In the genomic region with DNA sequence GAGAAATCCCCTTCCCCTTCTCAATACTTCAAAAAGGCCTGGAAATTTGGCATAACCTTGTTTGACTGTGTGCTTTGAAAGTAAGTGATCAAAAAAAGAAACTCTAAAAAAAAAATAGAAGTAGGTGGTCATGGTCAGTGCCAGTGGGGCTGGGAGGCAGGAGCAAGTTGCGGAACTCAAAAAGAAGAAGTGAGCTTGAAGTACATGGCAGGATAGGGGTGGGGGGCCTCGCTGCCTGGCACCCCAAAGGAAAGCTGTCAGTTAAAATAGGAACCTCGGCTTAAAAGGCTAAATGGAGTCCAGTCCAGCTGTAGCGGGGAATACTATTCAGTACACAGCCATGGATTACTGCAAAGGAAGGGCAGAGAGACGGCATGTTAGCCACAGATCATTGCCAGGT, we compare ENCODE assay signal across 15 cellular contexts. TPM values are rescaled to one million over a fixed set of nuclear protein-coding genes. Genes with fewer than 3 reads are reported as not detected.
DNase-seq lines count a peak whose midpoint lies in the region; ATAC-seq and TF ChIP-seq lines count a peak whose summit lies in the region.
"Had no signal": no experiment of that assay in that cellular context is flagged by ENCODE, and none has a peak within 500 bp of the region (broad histone marks: within the 10 kb centered on the region; RNA-seq: fewer than 3 reads in every experiment).

No MANE protein-coding gene starts in this region.

- H3K9me3 Mint-ChIP-seq in activated CD4-positive, alpha-beta T cell treated with anti-CD3 and anti-CD28 coated beads, Interleukin-2, amount 10 ng/mL, durations not matched to agents 7 days and 5 days = no peaks in the 10 kb centered on the region
- H3K9me3 Mint-ChIP-seq in WTC11 = no peaks in the 10 kb centered on the region

- peak overlapping the region; percentile 80 for H3K27ac ChIP-seq in neutrophil
- H3K27ac ChIP-seq: VCaP had no signal

- peak; percentile 34 for ATAC-seq in HG03135 (IDR thresholded peaks at IDR 0.05; ENCODE audit: unreplicated experiment)
- ATAC-seq in WTC11 = no peak
- no peak for ATAC-seq in HG02973 (IDR thresholded peaks at IDR 0.05; ENCODE audit: unreplicated experiment)
- ATAC-seq in GM18858 (IDR thresholded peaks at IDR 0.05; ENCODE audit: unreplicated experiment) = no peak
- ATAC-seq: HCT116, left lobe of liver had no signal

- H3K4me3 ChIP-seq in neutrophil (ENCODE audit: low read depth in 1 of 2, low read length in 1 of 2) = peak overlapping the region; percentile 40 to 44

- no peaks in the 10 kb centered on the region for H3K27me3 ChIP-seq in neutrophil

- H3K36me3 Mint-ChIP-seq in activated CD4-positive, alpha-beta T cell treated with anti-CD3 and anti-CD28 coated beads, Interleukin-2, amount 10 ng/mL, durations not matched to agents 7 days and 5 days (ENCODE audit: low read depth) = peaks cover 16% of the 10 kb centered on the region
- no peaks in the 10 kb centered on the region for H3K36me3 Mint-ChIP-seq in WTC11

- no peak overlapping the region for H3K4me3 Mint-ChIP-seq in activated CD4-positive, alpha-beta T cell treated with anti-CD3 and anti-CD28 coated beads, Interleukin-2, amount 10 ng/mL, durations not matched to agents 7 days and 5 days
- H3K4me3 Mint-ChIP-seq in WTC11 = no peak overlapping the region

- no peak for DNase-seq in activated CD4-positive, alpha-beta T cell treated with anti-CD3 and anti-CD28 coated beads, Interleukin-2, amount 10 ng/mL, durations not matched to agents 7 days and 5 days
- DNase-seq in activated CD4-positive, alpha-beta T cell treated with anti-CD3 and anti-CD28 coated beads, Interleukin-2, amount 50 U/mL, for 4 hours = no peak
- DNase-seq in WTC11 (ENCODE audit: low spot score) = no peak
- DNase-seq in stimulated activated CD4-positive, alpha-beta T cell treated with anti-CD3 and anti-CD28 coated beads, Interleukin-15, amount 100 ng/mL, for 24 hours = no peak
- DNase-seq: DND-41, MM.1S, OCI-M1, trophoblast cell had no signal

- peak overlapping the region; percentile 9 for H3K27ac Mint-ChIP-seq in activated CD4-positive, alpha-beta T cell treated with anti-CD3 and anti-CD28 coated beads, Interleukin-2, amount 10 ng/mL, durations not matched to agents 7 days and 5 days
- H3K27ac Mint-ChIP-seq in WTC11 = peak overlapping the region; percentile 63

- H3K36me3 ChIP-seq in neutrophil = no peaks in the 10 kb centered on the region

- H3K4me1 Mint-ChIP-seq in activated CD4-positive, alpha-beta T cell treated with anti-CD3 and anti-CD28 coated beads, Interleukin-2, amount 10 ng/mL, durations not matched to agents 7 days and 5 days = no peaks in the 10 kb centered on the region
- peaks cover 49% of the 10 kb centered on the region for H3K4me1 Mint-ChIP-seq in WTC11

- CTCF ChIA-PET in activated CD4-positive, alpha-beta T cell treated with anti-CD3 and anti-CD28 coated beads, Interleukin-2, amount 10 ng/mL, durations not matched to agents 7 days and 5 days (lab: Charles Lee) = interaction anchor here (0.6 to 1.0 kb wide), 2 partner anchors 10 to 112 kb away, joined by 3 to 4 read pairs; no protein-coding TSS in a partner anchor
- CTCF ChIA-PET in WTC11 (lab: Charles Lee) = interaction anchor here (1.5 to 2.4 kb wide), 2 partner anchors 9 to 140 kb away, joined by 4 to 10 read pairs; a partner anchor contains a TSS

- H3K27me3 Mint-ChIP-seq in activated CD4-positive, alpha-beta T cell treated with anti-CD3 and anti-CD28 coated beads, Interleukin-2, amount 10 ng/mL, durations not matched to agents 7 days and 5 days = no peaks in the 10 kb centered on the region
- H3K27me3 Mint-ChIP-seq in WTC11 (ENCODE audit: low read depth) = no peaks in the 10 kb centered on the region; the same call in 1 of the 2 replicates

- H3K9me3 ChIP-seq in neutrophil = no peaks in the 10 kb centered on the region

- TF ChIP-seq CTCF in WTC11 (IDR thresholded peaks at IDR 0.05) (no peak), neutrophil (IDR thresholded peaks at IDR 0.05) (no peak)

- POLR2A ChIA-PET in activated CD4-positive, alpha-beta T cell treated with anti-CD3 and anti-CD28 coated beads, Interleukin-2, amount 10 ng/mL, durations not matched to agents 7 days and 5 days (lab: Charles Lee) = no interaction called here
- POLR2A ChIA-PET in WTC11 (lab: Charles Lee) = interaction anchor here (0.6 kb wide), 1 partner anchor 15 kb away, joined by 3 read pairs; no protein-coding TSS in a partner anchor

- peaks cover 20 to 32% of the 10 kb centered on the region in 2 experiments for H3K4me1 ChIP-seq in neutrophil (ENCODE audit: control insufficient read depth in 1 of 2, insufficient read depth in 1 of 2, low read depth in 1 of 2, low read length in 1 of 2)

TF ChIP-seq in WTC11, 78 proteins besides CTCF, POLR2A, EP300 and RAD21:
- TF ChIP-seq ZNF232 (CRISPR knock-in tag; IDR thresholded peaks at IDR 0.05) (no peak), GABPB1 (CRISPR knock-in tag; IDR thresholded peaks at IDR 0.05) (no peak), ZNF263 (CRISPR knock-in tag; IDR thresholded peaks at IDR 0.05; ENCODE audit: low read depth) (no peak), ZNF219 (CRISPR knock-in tag; IDR thresholded peaks at IDR 0.05; ENCODE audit: borderline replicate concordance) (no peak), FOXP1 (CRISPR knock-in tag; IDR thresholded peaks at IDR 0.05; ENCODE audit: borderline replicate concordance) (no peak), MYBL2 (CRISPR knock-in tag; IDR thresholded peaks at IDR 0.05) (no peak), IRF2 (CRISPR knock-in tag; IDR thresholded peaks at IDR 0.05; ENCODE audit: borderline replicate concordance, low read depth) (no peak), ESRRA (CRISPR knock-in tag; IDR thresholded peaks at IDR 0.05; ENCODE audit: borderline replicate concordance) (no peak)
- TF ChIP-seq, protein P1, sequence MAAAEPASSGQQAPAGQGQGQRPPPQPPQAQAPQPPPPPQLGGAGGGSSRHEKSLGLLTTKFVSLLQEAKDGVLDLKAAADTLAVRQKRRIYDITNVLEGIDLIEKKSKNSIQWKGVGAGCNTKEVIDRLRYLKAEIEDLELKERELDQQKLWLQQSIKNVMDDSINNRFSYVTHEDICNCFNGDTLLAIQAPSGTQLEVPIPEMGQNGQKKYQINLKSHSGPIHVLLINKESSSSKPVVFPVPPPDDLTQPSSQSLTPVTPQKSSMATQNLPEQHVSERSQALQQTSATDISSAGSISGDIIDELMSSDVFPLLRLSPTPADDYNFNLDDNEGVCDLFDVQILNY (CRISPR knock-in tag; IDR thresholded peaks at IDR 0.05) = no peak
- TF ChIP-seq, protein P2, sequence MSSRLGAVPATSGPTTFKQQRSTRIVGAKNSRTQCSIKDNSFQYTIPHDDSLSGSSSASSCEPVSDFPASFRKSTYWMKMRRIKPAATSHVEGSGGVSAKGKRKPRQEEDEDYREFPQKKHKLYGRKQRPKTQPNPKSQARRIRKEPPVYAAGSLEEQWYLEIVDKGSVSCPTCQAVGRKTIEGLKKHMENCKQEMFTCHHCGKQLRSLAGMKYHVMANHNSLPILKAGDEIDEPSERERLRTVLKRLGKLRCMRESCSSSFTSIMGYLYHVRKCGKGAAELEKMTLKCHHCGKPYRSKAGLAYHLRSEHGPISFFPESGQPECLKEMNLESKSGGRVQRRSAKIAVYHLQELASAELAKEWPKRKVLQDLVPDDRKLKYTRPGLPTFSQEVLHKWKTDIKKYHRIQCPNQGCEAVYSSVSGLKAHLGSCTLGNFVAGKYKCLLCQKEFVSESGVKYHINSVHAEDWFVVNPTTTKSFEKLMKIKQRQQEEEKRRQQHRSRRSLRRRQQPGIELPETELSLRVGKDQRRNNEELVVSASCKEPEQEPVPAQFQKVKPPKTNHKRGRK (CRISPR knock-in tag; IDR thresholded peaks at IDR 0.05; ENCODE audit: borderline replicate concordance) = no peak
- TF ChIP-seq, protein P3, sequence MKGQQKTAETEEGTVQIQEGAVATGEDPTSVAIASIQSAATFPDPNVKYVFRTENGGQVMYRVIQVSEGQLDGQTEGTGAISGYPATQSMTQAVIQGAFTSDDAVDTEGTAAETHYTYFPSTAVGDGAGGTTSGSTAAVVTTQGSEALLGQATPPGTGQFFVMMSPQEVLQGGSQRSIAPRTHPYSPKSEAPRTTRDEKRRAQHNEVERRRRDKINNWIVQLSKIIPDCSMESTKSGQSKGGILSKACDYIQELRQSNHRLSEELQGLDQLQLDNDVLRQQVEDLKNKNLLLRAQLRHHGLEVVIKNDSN (CRISPR knock-in tag; IDR thresholded peaks at IDR 0.05) = no peak
- TF ChIP-seq, protein P4, sequence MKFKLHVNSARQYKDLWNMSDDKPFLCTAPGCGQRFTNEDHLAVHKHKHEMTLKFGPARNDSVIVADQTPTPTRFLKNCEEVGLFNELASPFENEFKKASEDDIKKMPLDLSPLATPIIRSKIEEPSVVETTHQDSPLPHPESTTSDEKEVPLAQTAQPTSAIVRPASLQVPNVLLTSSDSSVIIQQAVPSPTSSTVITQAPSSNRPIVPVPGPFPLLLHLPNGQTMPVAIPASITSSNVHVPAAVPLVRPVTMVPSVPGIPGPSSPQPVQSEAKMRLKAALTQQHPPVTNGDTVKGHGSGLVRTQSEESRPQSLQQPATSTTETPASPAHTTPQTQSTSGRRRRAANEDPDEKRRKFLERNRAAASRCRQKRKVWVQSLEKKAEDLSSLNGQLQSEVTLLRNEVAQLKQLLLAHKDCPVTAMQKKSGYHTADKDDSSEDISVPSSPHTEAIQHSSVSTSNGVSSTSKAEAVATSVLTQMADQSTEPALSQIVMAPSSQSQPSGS (CRISPR knock-in tag; IDR thresholded peaks at IDR 0.05; ENCODE audit: borderline replicate concordance, low read depth) = no peak

RNA-seq across cellular contexts. Expression of a gene that starts 12.2 kb away (rescaled TPM):
- total RNA-seq in activated CD4-positive, alpha-beta T cell treated with anti-CD3 and anti-CD28 coated beads, Interleukin-2, amount 10 ng/mL, durations not matched to agents 7 days and 5 days = 10 to 100 TPM; 13.7 to 15.4 TPM
- total RNA-seq in WTC11 (2021) = 13.0 to 15.0 TPM (median 13.6 TPM) in 3 replicates

RNA-seq across cellular contexts. Expression of a gene that starts 44.1 kb away (rescaled TPM):
- 10 to 100 TPM; 72.3 to 77.3 TPM for total RNA-seq in activated CD4-positive, alpha-beta T cell treated with anti-CD3 and anti-CD28 coated beads, Interleukin-2, amount 10 ng/mL, durations not matched to agents 7 days and 5 days
- 39.3 to 43.3 TPM (median 43.0 TPM) in 3 replicates for total RNA-seq in WTC11 (2021)

RNA-seq across cellular contexts. Expression of a gene that starts 53.2 kb away (rescaled TPM):
- 10 to 100 TPM; 21.0 to 22.9 TPM for total RNA-seq in activated CD4-positive, alpha-beta T cell treated with anti-CD3 and anti-CD28 coated beads, Interleukin-2, amount 10 ng/mL, durations not matched to agents 7 days and 5 days
- 24.2 to 25.8 TPM (median 25.5 TPM) in 3 replicates for total RNA-seq in WTC11 (2021)
